8 cellular contexts compared by ENCODE assay signal in the genomic region with DNA sequence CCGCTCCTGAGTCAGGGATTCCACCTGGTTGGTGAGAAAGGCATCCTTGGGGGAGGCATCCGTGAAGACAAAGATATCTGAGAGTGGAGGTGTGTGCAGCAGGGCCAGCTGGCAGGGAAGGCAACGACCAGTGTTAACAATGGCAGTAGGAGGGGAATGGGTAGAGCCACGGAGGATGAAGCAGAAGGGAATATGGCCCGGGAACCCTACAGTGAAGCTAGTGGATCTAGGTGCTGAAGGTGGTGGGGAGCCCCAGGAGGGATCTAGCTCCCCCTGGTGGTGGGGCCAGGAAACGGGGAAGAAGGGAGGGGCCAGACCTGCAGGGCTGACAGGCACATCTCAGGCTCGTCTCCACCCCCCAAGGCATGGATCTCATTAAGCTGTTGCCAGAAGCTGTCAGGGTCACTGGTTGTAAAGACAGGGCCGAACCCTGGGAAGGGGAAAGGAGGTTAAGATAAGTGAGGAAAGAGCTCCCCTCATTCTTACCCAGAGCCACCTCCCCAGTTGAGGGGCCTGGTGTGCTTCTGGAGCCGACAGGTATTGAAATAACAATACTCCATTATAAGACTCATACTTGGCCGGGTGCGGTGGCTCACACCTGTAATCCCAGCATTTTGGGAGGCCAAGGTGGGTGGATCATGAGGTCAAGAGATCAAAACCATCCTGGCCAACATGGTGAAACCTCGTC. TPM values are rescaled to one million over a fixed set of nuclear protein-coding genes. Genes with fewer than 3 reads are reported as not detected.
A peak's percentile ranks its signal among the peaks of the same experiment; 100 is the strongest.
DNase-seq lines count a peak whose midpoint lies in the region; ATAC-seq and TF ChIP-seq lines count a peak whose summit lies in the region.

No MANE protein-coding gene starts in this region.

- peak; percentile 85 for TF ChIP-seq CTCF in KMS-11 (conservative IDR thresholded peaks at IDR 0.05; ENCODE audit: low read depth, low read length)
- peak; percentile 56 to 86 (median 68) for TF ChIP-seq CTCF in heart left ventricle (IDR thresholded peaks at IDR 0.05)

- H3K9me3 Mint-ChIP-seq in activated naive CD4-positive, alpha-beta T cell treated with anti-CD3 and anti-CD28 coated beads for 36 hours = no peaks in the 10 kb centered on the region

- peaks cover 27% of the 10 kb centered on the region for H3K4me1 Mint-ChIP-seq in activated naive CD4-positive, alpha-beta T cell treated with anti-CD3 and anti-CD28 coated beads for 36 hours (ENCODE audit: low read depth)

- DNase-seq in DMS114 treated with DMSO at 0.1 percent for 48 hours (lab: John Stamatoyannopoulos, UW; ENCODE audit: unreplicated experiment) = peak; percentile 56
- DNase-seq in SKM-1 treated with dmso at 0.1 percent for 144 hours (lab: John Stamatoyannopoulos, UW; ENCODE audit: unreplicated experiment) = peak; percentile 74
- DNase-seq in activated naive CD4-positive, alpha-beta T cell treated with anti-CD3 and anti-CD28 coated beads for 36 hours = peak; percentile 86
- DNase-seq in heart left ventricle = peak; percentile 54 to 87 (median 67)
- DNase-seq in stimulated activated CD4-positive, alpha-beta T cell treated with anti-CD3 and anti-CD28 coated beads, Interleukin-12 subunit alpha, Interleukin-12 subunit beta, amount 100 ng/mL, for 24 hours (ENCODE audit: low read depth in 2 of 2) = peak; percentile 61 to 73

- 60 to 64% (median 62%) methylated on average over 12 of the region's 12 CpGs for WGBS in heart left ventricle, 4 donors

- H3K27me3 ChIP-seq in KMS-11 (ENCODE audit: insufficient read depth, low read depth) (no peaks in the 10 kb centered on the region), heart left ventricle (no peaks in the 10 kb centered on the region)

- H3K36me3 Mint-ChIP-seq in activated naive CD4-positive, alpha-beta T cell treated with anti-CD3 and anti-CD28 coated beads for 36 hours (ENCODE audit: low read depth) = peaks cover 1% of the 10 kb centered on the region

- no peaks in the 10 kb centered on the region for H3K27me3 Mint-ChIP-seq in activated naive CD4-positive, alpha-beta T cell treated with anti-CD3 and anti-CD28 coated beads for 36 hours (ENCODE audit: low read depth)

- H2AFZ ChIP-seq in KMS-11 (ENCODE audit: low read depth) = no peak overlapping the region

- H3K4me2 ChIP-seq in KMS-11 = no peak overlapping the region

- H3K4me3 ChIP-seq in KMS-11 (IDR thresholded peaks at IDR 0.05; ENCODE audit: insufficient read depth, low read depth, low read length) = no peak overlapping the region
- no peak overlapping the region for H3K4me3 ChIP-seq in heart left ventricle

- ATAC-seq in heart left ventricle (peak in 3 of 4 donors; percentile 61 to 71 (median 67)), HG02981 (IDR thresholded peaks at IDR 0.05; ENCODE audit: unreplicated experiment) (no peak), GM21381 (IDR thresholded peaks at IDR 0.05; ENCODE audit: unreplicated experiment) (no peak)

- H3K27ac ChIP-seq in KMS-11 (no peak overlapping the region), heart left ventricle (no peak overlapping the region)

- no peak for TF ChIP-seq POLR2A in heart left ventricle (IDR thresholded peaks at IDR 0.05)

- H3K27ac Mint-ChIP-seq in activated naive CD4-positive, alpha-beta T cell treated with anti-CD3 and anti-CD28 coated beads for 36 hours = no peak overlapping the region

- H3K36me3 ChIP-seq in KMS-11 (ENCODE audit: insufficient read depth) (no peaks in the 10 kb centered on the region), heart left ventricle (peaks cover 0 to 3% (median 0%) of the 10 kb centered on the region in 9 donors)

- peaks cover 7% of the 10 kb centered on the region for H3K4me1 ChIP-seq in KMS-11 (ENCODE audit: low read depth, poor library complexity, severe bottlenecking)
- peaks cover 0 to 41% (median 0%) of the 10 kb centered on the region in 12 donors for H3K4me1 ChIP-seq in heart left ventricle

- no peaks in the 10 kb centered on the region for H4K20me1 ChIP-seq in KMS-11 (ENCODE audit: insufficient read depth)

- intact Hi-C loops in activated naive CD4-positive, alpha-beta T cell treated with anti-CD3 and anti-CD28 coated beads for 36 hours (cut with micrococcal nuclease) = loop anchor here (1.0 to 2.0 kb wide), 4 partner anchors 41 to 224 kb away; a partner anchor contains a TSS
- intact Hi-C loops in heart left ventricle (cut with DNase I) = loop anchor here in 8 of 10 donors (2.0 to 10.0 kb wide), 7 partner anchors 27 to 88 kb away; a partner anchor contains a TSS

- H3K79me2 ChIP-seq in KMS-11 (ENCODE audit: insufficient read depth, low read depth) = no peaks in the 10 kb centered on the region

- no peak overlapping the region for H3K4me3 Mint-ChIP-seq in activated naive CD4-positive, alpha-beta T cell treated with anti-CD3 and anti-CD28 coated beads for 36 hours

- CTCF ChIA-PET in activated naive CD4-positive, alpha-beta T cell treated with anti-CD3 and anti-CD28 coated beads for 36 hours (lab: Charles Lee) = interaction anchor here (0.6 to 3.0 kb wide), 28 partner anchors 10 to 202 kb away, joined by 3 to 11 read pairs (median 4); a partner anchor contains a TSS

- H3K9ac ChIP-seq in KMS-11 = no peak overlapping the region

- H3K9me3 ChIP-seq in heart left ventricle = no peaks in the 10 kb centered on the region

RNA-seq across cellular contexts. Expression of a gene that starts 7.3 kb away (rescaled TPM):
- under 1 TPM; 0.69 to 0.89 TPM for total RNA-seq in activated naive CD4-positive, alpha-beta T cell treated with anti-CD3 and anti-CD28 coated beads for 36 hours
- total RNA-seq in heart left ventricle = 10 to 100 TPM in 7 of 9 donors, 1 to 10 TPM in 2; 8.0 to 25.8 (median 16.1) TPM
- polyA plus RNA-seq in heart left ventricle = 1 to 10 TPM; 4.0 to 6.2 TPM

RNA-seq across cellular contexts. Expression of a gene that starts 7.4 kb away (rescaled TPM):
- total RNA-seq in activated naive CD4-positive, alpha-beta T cell treated with anti-CD3 and anti-CD28 coated beads for 36 hours = 10 to 100 TPM in 1 of 2 experiments, 1 to 10 TPM in 1; 9.8 to 10.5 TPM
- 1 to 10 TPM in 1 of 9 donors, under 1 TPM in 2, not detected in 6; 0.73 to 1.5 (median 0.76) TPM for total RNA-seq in heart left ventricle
- polyA plus RNA-seq in heart left ventricle = under 1 TPM; 0.35 to 0.50 TPM

RNA-seq across cellular contexts. Expression of a gene that starts 25.7 kb away (rescaled TPM):
- total RNA-seq in activated naive CD4-positive, alpha-beta T cell treated with anti-CD3 and anti-CD28 coated beads for 36 hours = 100 to 1,000 TPM; 157 to 161 TPM
- 10 to 100 TPM; 18.6 to 61.8 (median 26.1) TPM for total RNA-seq in heart left ventricle
- 10 to 100 TPM; 21.9 to 54.6 TPM for polyA plus RNA-seq in heart left ventricle

RNA-seq across cellular contexts. Expression of a gene that starts 30.0 kb away (rescaled TPM):
- 100 to 1,000 TPM; 101 to 105 TPM for total RNA-seq in activated naive CD4-positive, alpha-beta T cell treated with anti-CD3 and anti-CD28 coated beads for 36 hours
- total RNA-seq in heart left ventricle = 1 to 10 TPM in 7 of 9 donors, under 1 TPM in 2; 0.44 to 8.4 (median 1.9) TPM
- polyA plus RNA-seq in heart left ventricle = 1 to 10 TPM; 1.0 to 2.3 TPM

RNA-seq across cellular contexts. Expression of a gene that starts 33.5 kb away (rescaled TPM):
- 100 to 1,000 TPM; 348 to 353 TPM for total RNA-seq in activated naive CD4-positive, alpha-beta T cell treated with anti-CD3 and anti-CD28 coated beads for 36 hours
- 100 to 1,000 TPM in 6 of 9 donors, 10 to 100 TPM in 3; 72.5 to 310 (median 124) TPM for total RNA-seq in heart left ventricle
- polyA plus RNA-seq in heart left ventricle = 100 to 1,000 TPM in 1 of 2 donors, 10 to 100 TPM in 1; 68.0 to 392 TPM

Comparison
In these comparisons a context has a peak if more than half of its experiments do, and no peak if none do; other contexts are left out.
1. ATAC-seq: peak in heart left ventricle (3 of 4); none in HG02981 (single experiment) and GM21381 (single experiment).
2. RNA of a gene that starts 7.3 kb away (total RNA-seq): 8.0 to 25.8 TPM in heart left ventricle; 0.69 to 0.89 TPM in activated naive CD4-positive, alpha-beta T cell treated with anti-CD3 and anti-CD28 coated beads for 36 hours; every median in the first group is over 4 times any median in the second.
3. RNA of a gene that starts 7.4 kb away (total RNA-seq): 9.8 to 10.5 TPM in activated naive CD4-positive, alpha-beta T cell treated with anti-CD3 and anti-CD28 coated beads for 36 hours; 0.73 to 1.5 TPM in heart left ventricle; every median in the first group is over 4 times any median in the second.
4. Peak in every context shown above with its lines, with median percentiles within 50 percentile points of each other: DNase-seq.